Comparison of ENCODE assay signal across 8 cellular contexts in genomic region chr12:32754101-32754500, GRCh38. TPM values are rescaled to one million over a fixed set of nuclear protein-coding genes. Genes with fewer than 3 reads are reported as not detected.
DNase-seq lines count a peak whose midpoint lies in the region; ATAC-seq and TF ChIP-seq lines count a peak whose summit lies in the region.

No MANE protein-coding gene starts in this region.

- H3K27me3 ChIP-seq in AG04450 (ENCODE audit: control insufficient read depth, insufficient read depth, low read length) (no peaks in the 10 kb centered on the region), lower lobe of right lung (ENCODE audit: low read depth) (no peaks in the 10 kb centered on the region)

- intact Hi-C loops in lower lobe of right lung (cut with DNase I), result no loop called here

- H3K4me3 ChIP-seq in AG04450 (ENCODE audit: low read depth, low read length) (peak overlapping the region; percentile 75), lower lobe of right lung (peak overlapping the region; percentile 87)

- TF ChIP-seq CTCF in AG04450 (IDR thresholded peaks at IDR 0.05; ENCODE audit: low read depth, low read length) (no peak), lower lobe of right lung (IDR thresholded peaks at IDR 0.05) (no peak)

- no peaks in the 10 kb centered on the region for H3K9me3 ChIP-seq in AG04450 (ENCODE audit: control insufficient read depth, insufficient read depth, low read length)
- no peaks in the 10 kb centered on the region for H3K9me3 ChIP-seq in lower lobe of right lung

- no peak for DNase-seq in AG04450 (ENCODE audit: low read depth, low spot score)
- DNase-seq in HK-2 (ENCODE audit: unreplicated experiment), result peak; percentile 1
- DNase-seq in amniotic epithelial cell (ENCODE audit: low read depth), result peak; percentile 9
- no peak for DNase-seq in lower lobe of right lung
- DNase-seq in T-helper 9 cell, result no peak
- DNase-seq in T1000 (lab: John Stamatoyannopoulos, UW), result no peak
- no peak for DNase-seq in NCI-H510A treated with DMSO at 0.1 percent for 48 hours (lab: John Stamatoyannopoulos, UW)
- no peak for DNase-seq in NCI-H2227 (lab: John Stamatoyannopoulos, UW; ENCODE audit: unreplicated experiment)

- POLR2A ChIA-PET in AG04450 (lab: Yijun Ruan, JAX), result interaction anchor here (2.1 to 2.6 kb wide), 2 partner anchors 1101 to 1268 kb away, joined by 5 to 28 read pairs; partner anchors contain the start of gene ALG10

- CTCF ChIA-PET in AG04450 (lab: Charles Lee), result interaction anchor here (0.7 to 4.9 kb wide), 5 partner anchors 298 to 1281 kb away, joined by 6 to 174 read pairs (median 13); partner anchors contain the start of gene ALG10

- ATAC-seq in lower lobe of right lung, result no peak

- peaks cover 50% of the 10 kb centered on the region for H3K36me3 ChIP-seq in lower lobe of right lung

- peaks cover 14% of the 10 kb centered on the region for H3K4me1 ChIP-seq in lower lobe of right lung

- H3K27ac ChIP-seq in AG04450 (ENCODE audit: low read depth, low read length) (peak overlapping the region; percentile 41), lower lobe of right lung (peak overlapping the region; percentile 86)

RNA-seq across cellular contexts. Expression of gene YARS2, which starts 1.6 kb away (rescaled TPM):
- 20.5 and 27.3 TPM in 2 replicates for polyA plus RNA-seq in AG04450 (2011; rRNA removed)
- 12.1 and 12.2 TPM in 2 replicates for polyA minus RNA-seq in AG04450 (2011; rRNA and poly(A)+ RNA removed)
- total RNA-seq in lower lobe of right lung, result 18.5 TPM

Comparison
In these comparisons a context has a peak if more than half of its experiments do, and no peak if none do; other contexts are left out.
1. DNase-seq: peak in HK-2 (single experiment) and amniotic epithelial cell (single experiment); none in AG04450 (single experiment), lower lobe of right lung (single experiment), T-helper 9 cell (single experiment), T1000 (single experiment), NCI-H510A treated with DMSO at 0.1 percent for 48 hours (single experiment) and NCI-H2227 (single experiment).